In genomic region chr3:4980229-4981159, GRCh38 we compare ENCODE assay signal across 1 cellular context.
A peak's percentile ranks its signal among the peaks of the same experiment; 100 is the strongest.
TF ChIP-seq lines count a peak whose summit lies in the region.

No MANE protein-coding gene starts in this region.

TF ChIP-seq in HepG2, 621 proteins besides CTCF, POLR2A, EP300 and RAD21 (continued from another document and continues in another):
- TF ChIP-seq POLR2AphosphoS5 (IDR thresholded peaks at IDR 0.05; ENCODE audit: low read depth, low read length) (peak; percentile 54), HMG20A (CRISPR knock-in tag; IDR thresholded peaks at IDR 0.05; ENCODE audit: borderline replicate concordance) (no peak), ZNF160 (CRISPR knock-in tag; IDR thresholded peaks at IDR 0.05) (no peak), ZNF839 (CRISPR knock-in tag; IDR thresholded peaks at IDR 0.05; ENCODE audit: borderline replicate concordance) (0 out of 2 replicates have a peak, but pooled peaks have one; percentile 17), ZNF768 (CRISPR knock-in tag; IDR thresholded peaks at IDR 0.05) (peak; percentile 74; the same call in 1 of the 2 replicates), ZZZ3 (CRISPR knock-in tag; IDR thresholded peaks at IDR 0.05; ENCODE audit: borderline replicate concordance) (no peak), ZBTB43 (CRISPR knock-in tag; conservative IDR thresholded peaks at IDR 0.05) (no peak), ZNF576 (CRISPR knock-in tag; IDR thresholded peaks at IDR 0.05) (no peak), ZBTB38 (CRISPR knock-in tag; IDR thresholded peaks at IDR 0.05) (peak; percentile 62), ZNF7 (CRISPR knock-in tag; IDR thresholded peaks at IDR 0.05) (no peak), ZNF678 (CRISPR knock-in tag; IDR thresholded peaks at IDR 0.05) (no peak), ZFP37 (CRISPR knock-in tag; IDR thresholded peaks at IDR 0.05; ENCODE audit: borderline replicate concordance) (no peak), ZNF83 (CRISPR knock-in tag; IDR thresholded peaks at IDR 0.05; ENCODE audit: borderline replicate concordance) (no peak), ZNF569 (CRISPR knock-in tag; IDR thresholded peaks at IDR 0.05; ENCODE audit: borderline replicate concordance) (no peak), ZNF3 (CRISPR knock-in tag; IDR thresholded peaks at IDR 0.05) (no peak), HCFC1 (IDR thresholded peaks at IDR 0.05; ENCODE audit: low read depth, low read length) (no peak), ONECUT2 (CRISPR knock-in tag; IDR thresholded peaks at IDR 0.05) (no peak), ZMYM4 (CRISPR knock-in tag; IDR thresholded peaks at IDR 0.05) (peak; percentile 72; the same call in 1 of the 2 replicates), PTBP1 (IDR thresholded peaks at IDR 0.05; ENCODE audit: low read depth, low read length, poor library complexity, severe bottlenecking) (no peak), CCAR2 (optimal IDR thresholded peaks at IDR 0.05; ENCODE audit: low read depth, low read length) (peak; percentile 52), FIP1L1 (IDR thresholded peaks at IDR 0.05; ENCODE audit: borderline replicate concordance, insufficient read depth, low read depth, low read length) (0 out of 2 replicates have a peak, but pooled peaks have one; percentile 66), SOX5 (CRISPR knock-in tag; IDR thresholded peaks at IDR 0.05; ENCODE audit: borderline replicate concordance) (peak; percentile 8; the same call in 1 of the 2 replicates), ZNF337 (CRISPR knock-in tag; IDR thresholded peaks at IDR 0.05; ENCODE audit: borderline replicate concordance, low read depth) (0 out of 2 replicates have a peak, but pooled peaks have one; percentile 31), FLYWCH1 (CRISPR knock-in tag; IDR thresholded peaks at IDR 0.05) (no peak), LBX2 (CRISPR knock-in tag; IDR thresholded peaks at IDR 0.05; ENCODE audit: borderline replicate concordance) (no peak), MAX (IDR thresholded peaks at IDR 0.05) (no peak), ESRRA (CRISPR knock-in tag; IDR thresholded peaks at IDR 0.05; ENCODE audit: low read depth) (no peak), NFKBIZ (CRISPR knock-in tag; IDR thresholded peaks at IDR 0.05) (no peak), MAZ (IDR thresholded peaks at IDR 0.05; ENCODE audit: borderline replicate concordance, low read depth, low read length) (peak; percentile 73; the same call in 1 of the 2 replicates), MAZ (CRISPR knock-in tag; IDR thresholded peaks at IDR 0.05; ENCODE audit: low read depth) (peak; percentile 57; the same call in 1 of the 2 replicates), TBL1XR1 (IDR thresholded peaks at IDR 0.05; ENCODE audit: borderline replicate concordance, low read length, partially characterized antibody) (peak; percentile 75), ZBTB8A (CRISPR knock-in tag; IDR thresholded peaks at IDR 0.05; ENCODE audit: borderline replicate concordance, low read depth) (no peak)
- TF ChIP-seq, protein P1, sequence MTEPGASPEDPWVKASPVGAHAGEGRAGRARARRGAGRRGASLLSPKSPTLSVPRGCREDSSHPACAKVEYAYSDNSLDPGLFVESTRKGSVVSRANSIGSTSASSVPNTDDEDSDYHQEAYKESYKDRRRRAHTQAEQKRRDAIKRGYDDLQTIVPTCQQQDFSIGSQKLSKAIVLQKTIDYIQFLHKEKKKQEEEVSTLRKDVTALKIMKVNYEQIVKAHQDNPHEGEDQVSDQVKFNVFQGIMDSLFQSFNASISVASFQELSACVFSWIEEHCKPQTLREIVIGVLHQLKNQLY (CRISPR knock-in tag; IDR thresholded peaks at IDR 0.05): peak; percentile 49; the same call in 1 of the 2 replicates
- TF ChIP-seq, protein P2, sequence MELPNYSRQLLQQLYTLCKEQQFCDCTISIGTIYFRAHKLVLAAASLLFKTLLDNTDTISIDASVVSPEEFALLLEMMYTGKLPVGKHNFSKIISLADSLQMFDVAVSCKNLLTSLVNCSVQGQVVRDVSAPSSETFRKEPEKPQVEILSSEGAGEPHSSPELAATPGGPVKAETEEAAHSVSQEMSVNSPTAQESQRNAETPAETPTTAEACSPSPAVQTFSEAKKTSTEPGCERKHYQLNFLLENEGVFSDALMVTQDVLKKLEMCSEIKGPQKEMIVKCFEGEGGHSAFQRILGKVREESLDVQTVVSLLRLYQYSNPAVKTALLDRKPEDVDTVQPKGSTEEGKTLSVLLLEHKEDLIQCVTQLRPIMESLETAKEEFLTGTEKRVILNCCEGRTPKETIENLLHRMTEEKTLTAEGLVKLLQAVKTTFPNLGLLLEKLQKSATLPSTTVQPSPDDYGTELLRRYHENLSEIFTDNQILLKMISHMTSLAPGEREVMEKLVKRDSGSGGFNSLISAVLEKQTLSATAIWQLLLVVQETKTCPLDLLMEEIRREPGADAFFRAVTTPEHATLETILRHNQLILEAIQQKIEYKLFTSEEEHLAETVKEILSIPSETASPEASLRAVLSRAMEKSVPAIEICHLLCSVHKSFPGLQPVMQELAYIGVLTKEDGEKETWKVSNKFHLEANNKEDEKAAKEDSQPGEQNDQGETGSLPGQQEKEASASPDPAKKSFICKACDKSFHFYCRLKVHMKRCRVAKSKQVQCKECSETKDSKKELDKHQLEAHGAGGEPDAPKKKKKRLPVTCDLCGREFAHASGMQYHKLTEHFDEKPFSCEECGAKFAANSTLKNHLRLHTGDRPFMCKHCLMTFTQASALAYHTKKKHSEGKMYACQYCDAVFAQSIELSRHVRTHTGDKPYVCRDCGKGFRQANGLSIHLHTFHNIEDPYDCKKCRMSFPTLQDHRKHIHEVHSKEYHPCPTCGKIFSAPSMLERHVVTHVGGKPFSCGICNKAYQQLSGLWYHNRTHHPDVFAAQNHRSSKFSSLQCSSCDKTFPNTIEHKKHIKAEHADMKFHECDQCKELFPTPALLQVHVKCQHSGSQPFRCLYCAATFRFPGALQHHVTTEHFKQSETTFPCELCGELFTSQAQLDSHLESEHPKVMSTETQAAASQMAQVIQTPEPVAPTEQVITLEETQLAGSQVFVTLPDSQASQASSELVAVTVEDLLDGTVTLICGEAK (IDR thresholded peaks at IDR 0.05): no peak
- TF ChIP-seq, protein P2 (CRISPR knock-in tag; IDR thresholded peaks at IDR 0.05): 0 out of 2 replicates have a peak, but pooled peaks have one; percentile 21
- TF ChIP-seq, protein P3, sequence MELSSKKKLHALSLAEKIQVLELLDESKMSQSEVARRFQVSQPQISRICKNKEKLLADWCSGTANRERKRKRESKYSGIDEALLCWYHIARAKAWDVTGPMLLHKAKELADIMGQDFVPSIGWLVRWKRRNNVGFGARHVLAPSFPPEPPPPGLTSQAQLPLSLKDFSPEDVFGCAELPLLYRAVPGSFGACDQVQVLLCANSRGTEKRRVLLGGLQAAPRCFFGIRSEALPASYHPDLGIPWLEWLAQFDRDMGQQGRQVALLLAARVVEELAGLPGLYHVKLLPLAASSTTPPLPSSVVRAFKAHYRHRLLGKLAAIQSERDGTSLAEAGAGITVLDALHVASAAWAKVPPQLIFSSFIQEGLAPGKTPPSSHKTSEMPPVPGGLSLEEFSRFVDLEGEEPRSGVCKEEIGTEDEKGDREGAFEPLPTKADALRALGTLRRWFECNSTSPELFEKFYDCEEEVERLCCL (CRISPR knock-in tag; IDR thresholded peaks at IDR 0.05; ENCODE audit: borderline replicate concordance): no peak
- TF ChIP-seq, protein P4, sequence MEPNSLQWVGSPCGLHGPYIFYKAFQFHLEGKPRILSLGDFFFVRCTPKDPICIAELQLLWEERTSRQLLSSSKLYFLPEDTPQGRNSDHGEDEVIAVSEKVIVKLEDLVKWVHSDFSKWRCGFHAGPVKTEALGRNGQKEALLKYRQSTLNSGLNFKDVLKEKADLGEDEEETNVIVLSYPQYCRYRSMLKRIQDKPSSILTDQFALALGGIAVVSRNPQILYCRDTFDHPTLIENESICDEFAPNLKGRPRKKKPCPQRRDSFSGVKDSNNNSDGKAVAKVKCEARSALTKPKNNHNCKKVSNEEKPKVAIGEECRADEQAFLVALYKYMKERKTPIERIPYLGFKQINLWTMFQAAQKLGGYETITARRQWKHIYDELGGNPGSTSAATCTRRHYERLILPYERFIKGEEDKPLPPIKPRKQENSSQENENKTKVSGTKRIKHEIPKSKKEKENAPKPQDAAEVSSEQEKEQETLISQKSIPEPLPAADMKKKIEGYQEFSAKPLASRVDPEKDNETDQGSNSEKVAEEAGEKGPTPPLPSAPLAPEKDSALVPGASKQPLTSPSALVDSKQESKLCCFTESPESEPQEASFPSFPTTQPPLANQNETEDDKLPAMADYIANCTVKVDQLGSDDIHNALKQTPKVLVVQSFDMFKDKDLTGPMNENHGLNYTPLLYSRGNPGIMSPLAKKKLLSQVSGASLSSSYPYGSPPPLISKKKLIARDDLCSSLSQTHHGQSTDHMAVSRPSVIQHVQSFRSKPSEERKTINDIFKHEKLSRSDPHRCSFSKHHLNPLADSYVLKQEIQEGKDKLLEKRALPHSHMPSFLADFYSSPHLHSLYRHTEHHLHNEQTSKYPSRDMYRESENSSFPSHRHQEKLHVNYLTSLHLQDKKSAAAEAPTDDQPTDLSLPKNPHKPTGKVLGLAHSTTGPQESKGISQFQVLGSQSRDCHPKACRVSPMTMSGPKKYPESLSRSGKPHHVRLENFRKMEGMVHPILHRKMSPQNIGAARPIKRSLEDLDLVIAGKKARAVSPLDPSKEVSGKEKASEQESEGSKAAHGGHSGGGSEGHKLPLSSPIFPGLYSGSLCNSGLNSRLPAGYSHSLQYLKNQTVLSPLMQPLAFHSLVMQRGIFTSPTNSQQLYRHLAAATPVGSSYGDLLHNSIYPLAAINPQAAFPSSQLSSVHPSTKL (CRISPR knock-in tag; IDR thresholded peaks at IDR 0.05): peak; percentile 70
- TF ChIP-seq, protein P5, sequence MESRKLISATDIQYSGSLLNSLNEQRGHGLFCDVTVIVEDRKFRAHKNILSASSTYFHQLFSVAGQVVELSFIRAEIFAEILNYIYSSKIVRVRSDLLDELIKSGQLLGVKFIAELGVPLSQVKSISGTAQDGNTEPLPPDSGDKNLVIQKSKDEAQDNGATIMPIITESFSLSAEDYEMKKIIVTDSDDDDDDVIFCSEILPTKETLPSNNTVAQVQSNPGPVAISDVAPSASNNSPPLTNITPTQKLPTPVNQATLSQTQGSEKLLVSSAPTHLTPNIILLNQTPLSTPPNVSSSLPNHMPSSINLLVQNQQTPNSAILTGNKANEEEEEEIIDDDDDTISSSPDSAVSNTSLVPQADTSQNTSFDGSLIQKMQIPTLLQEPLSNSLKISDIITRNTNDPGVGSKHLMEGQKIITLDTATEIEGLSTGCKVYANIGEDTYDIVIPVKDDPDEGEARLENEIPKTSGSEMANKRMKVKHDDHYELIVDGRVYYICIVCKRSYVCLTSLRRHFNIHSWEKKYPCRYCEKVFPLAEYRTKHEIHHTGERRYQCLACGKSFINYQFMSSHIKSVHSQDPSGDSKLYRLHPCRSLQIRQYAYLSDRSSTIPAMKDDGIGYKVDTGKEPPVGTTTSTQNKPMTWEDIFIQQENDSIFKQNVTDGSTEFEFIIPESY (CRISPR knock-in tag; IDR thresholded peaks at IDR 0.05): peak; percentile 50; the same call in 1 of the 2 replicates
- TF ChIP-seq, protein P6, sequence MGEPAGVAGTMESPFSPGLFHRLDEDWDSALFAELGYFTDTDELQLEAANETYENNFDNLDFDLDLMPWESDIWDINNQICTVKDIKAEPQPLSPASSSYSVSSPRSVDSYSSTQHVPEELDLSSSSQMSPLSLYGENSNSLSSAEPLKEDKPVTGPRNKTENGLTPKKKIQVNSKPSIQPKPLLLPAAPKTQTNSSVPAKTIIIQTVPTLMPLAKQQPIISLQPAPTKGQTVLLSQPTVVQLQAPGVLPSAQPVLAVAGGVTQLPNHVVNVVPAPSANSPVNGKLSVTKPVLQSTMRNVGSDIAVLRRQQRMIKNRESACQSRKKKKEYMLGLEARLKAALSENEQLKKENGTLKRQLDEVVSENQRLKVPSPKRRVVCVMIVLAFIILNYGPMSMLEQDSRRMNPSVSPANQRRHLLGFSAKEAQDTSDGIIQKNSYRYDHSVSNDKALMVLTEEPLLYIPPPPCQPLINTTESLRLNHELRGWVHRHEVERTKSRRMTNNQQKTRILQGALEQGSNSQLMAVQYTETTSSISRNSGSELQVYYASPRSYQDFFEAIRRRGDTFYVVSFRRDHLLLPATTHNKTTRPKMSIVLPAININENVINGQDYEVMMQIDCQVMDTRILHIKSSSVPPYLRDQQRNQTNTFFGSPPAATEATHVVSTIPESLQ (CRISPR knock-in tag; conservative IDR thresholded peaks at IDR 0.05): no peak
